28 cellular contexts compared by ENCODE assay signal in genomic region chr13:36166051-36166450, GRCh38. TPM values are rescaled to one million over a fixed set of nuclear protein-coding genes. Genes with fewer than 3 reads are reported as not detected.
"Had no signal": no experiment of that assay in that cellular context is flagged by ENCODE, and none has a peak within 500 bp of the region (broad histone marks: within the 10 kb centered on the region; RNA-seq: fewer than 3 reads in every experiment).

No MANE protein-coding gene starts in this region.

- H3K4me1 Mint-ChIP-seq: immature natural killer cell; naive B cell; natural killer cell; stimulated activated naive B cell treated with anti-CD40 and anti-IgM and Interleukin-4, amounts not matched to agents 10 μg/mL and 1 μg/mL and 100 μg/mL, for 72 hours had no signal

- FAIRE-seq: islet of Langerhans, kidney had no signal

- H3K27me3 Mint-ChIP-seq: progenitor cell of endocrine pancreas; stimulated activated naive B cell treated with anti-CD40 and anti-IgM and Interleukin-4, amounts not matched to agents 10 μg/mL and 1 μg/mL and 100 μg/mL, for 72 hours had no signal

- H3K4me3 Mint-ChIP-seq: immature natural killer cell; naive B cell; natural killer cell; stimulated activated naive B cell treated with anti-CD40 and anti-IgM and Interleukin-4, amounts not matched to agents 10 μg/mL and 1 μg/mL and 100 μg/mL, for 72 hours had no signal

- H3K9me3 Mint-ChIP-seq: stimulated activated naive B cell treated with anti-CD40 and anti-IgM and Interleukin-4, amounts not matched to agents 10 μg/mL and 1 μg/mL and 100 μg/mL, for 72 hours had no signal

- H3K27ac Mint-ChIP-seq: immature natural killer cell; naive B cell; natural killer cell; progenitor cell of endocrine pancreas; stimulated activated naive B cell treated with anti-CD40 and anti-IgM and Interleukin-4, amounts not matched to agents 10 μg/mL and 1 μg/mL and 100 μg/mL, for 72 hours had no signal

- DNase-seq: hypothalamus; immature natural killer cell; kidney; left colon; left lung; lower lobe of right lung; mammary epithelial cell; mesenchymal stem cell; naive B cell; natural killer cell; ovary; right lobe of liver; stimulated activated CD4-positive, alpha-beta T cell treated with anti-CD3 and anti-CD28 coated beads, Interleukin-12 subunit alpha, Interleukin-12 subunit beta, amount 100 ng/mL, for 4 hours; stimulated activated CD4-positive, alpha-beta T cell treated with anti-CD3 and anti-CD28 coated beads, Interleukin-15, amount 100 ng/mL, for 24 hours; stimulated activated CD4-positive, alpha-beta T cell treated with anti-CD3 and anti-CD28 coated beads, Interleukin-2, amount 100 ng/mL, for 24 hours; stimulated activated CD4-positive, alpha-beta T cell treated with anti-CD3 and anti-CD28 coated beads, Interleukin-4, amount 100 ng/mL, for 1 hour; stimulated activated naive B cell treated with anti-CD40 and anti-IgM and Interleukin-4, amounts not matched to agents 10 μg/mL and 1 μg/mL and 100 μg/mL, for 72 hours; stimulated activated naive CD8-positive, alpha-beta T cell treated with anti-CD3 and anti-CD28 coated beads, Interleukin-15, Interleukin-2, amounts not matched to agents 100 U/mL and 50 U/mL, for 24 hours; upper lobe of left lung had no signal

- H3K36me3 Mint-ChIP-seq: immature natural killer cell; naive B cell; natural killer cell; stimulated activated naive B cell treated with anti-CD40 and anti-IgM and Interleukin-4, amounts not matched to agents 10 μg/mL and 1 μg/mL and 100 μg/mL, for 72 hours had no signal

- H3K4me3 ChIP-seq: left lung, lower lobe of right lung, ovary, right atrium auricular region, right lobe of liver, skin epidermis, suprapubic skin, thoracic aorta, tibial nerve, upper lobe of left lung, vagina had no signal

RNA-seq across cellular contexts. Expression of gene DCLK1, which starts 34.9 kb away (rescaled TPM):
- polyA plus RNA-seq: immature natural killer cell had no signal

RNA-seq across cellular contexts. Expression of gene SOHLH2, which starts 48.3 kb away (rescaled TPM):
- polyA plus RNA-seq: immature natural killer cell, liver, mammary epithelial cell had no signal
